Comparison of ENCODE assay signal across 8 cellular contexts in genomic region chr11:128848815-128849455, GRCh38. TPM values are rescaled to one million over a fixed set of nuclear protein-coding genes. Genes with fewer than 3 reads are reported as not detected.
DNase-seq lines count a peak whose midpoint lies in the region; ATAC-seq and TF ChIP-seq lines count a peak whose summit lies in the region.

No MANE protein-coding gene starts in this region.

- H3K4me3 Mint-ChIP-seq in Calu3 (ENCODE audit: low read depth, unreplicated experiment), result no peak overlapping the region

- no peaks in the 10 kb centered on the region for H3K9me3 Mint-ChIP-seq in Calu3 (ENCODE audit: low read depth, unreplicated experiment)

- H3K27me3 ChIP-seq in kidney epithelial cell (ENCODE audit: control insufficient read depth, insufficient read depth, low read length), result no peaks in the 10 kb centered on the region

- CTCF ChIA-PET in Calu3 (lab: Charles Lee), result no interaction called here

- H3K27ac Mint-ChIP-seq in Calu3 (ENCODE audit: unreplicated experiment), result no peak overlapping the region

- peak; percentile 56 for DNase-seq in Calu3
- peak; percentile 29 to 58 (median 48) for DNase-seq in T-helper 2 cell
- DNase-seq in amniotic epithelial cell (ENCODE audit: low read depth), result peak; percentile 26
- no peak for DNase-seq in kidney epithelial cell (ENCODE audit: low read depth)
- peak; percentile 16 to 43 for DNase-seq in stimulated activated CD8-positive, alpha-beta memory T cell treated with anti-CD3 and anti-CD28 coated beads, Interleukin-4, amount 100 ng/mL, for 4 hours (ENCODE audit: low read depth in 2 of 2, low spot score in 1 of 2)
- no peak for DNase-seq in NCI-H128 (lab: John Stamatoyannopoulos, UW; ENCODE audit: unreplicated experiment)

- BruUV-seq in Calu3 (replicated peaks; lab: Mats Ljungman, UMichigan), result no TSS peak

- peak; percentile 31 for TF ChIP-seq CTCF in Calu3 (IDR thresholded peaks at IDR 0.05; ENCODE audit: unreplicated experiment)
- peak; percentile 71 for TF ChIP-seq CTCF in kidney epithelial cell (IDR thresholded peaks at IDR 0.05; ENCODE audit: insufficient read depth, low read length, poor library complexity, severe bottlenecking)

- intact Hi-C loops in Calu3 (cut with micrococcal nuclease; ENCODE audit: unreplicated experiment), result no loop called here

- H3K4me1 Mint-ChIP-seq in Calu3 (ENCODE audit: low read depth, unreplicated experiment), result no peaks in the 10 kb centered on the region

- peak; percentile 79 for ATAC-seq in GM19468 (IDR thresholded peaks at IDR 0.05; ENCODE audit: extremely low read depth, unreplicated experiment)
- peak; percentile 67 for ATAC-seq in HG03558 (IDR thresholded peaks at IDR 0.05; ENCODE audit: extremely low read depth, unreplicated experiment)

- H3K27me3 Mint-ChIP-seq in Calu3 (ENCODE audit: unreplicated experiment), result peaks cover 11% of the 10 kb centered on the region

- H3K36me3 Mint-ChIP-seq in Calu3 (ENCODE audit: insufficient read depth, unreplicated experiment), result no peaks in the 10 kb centered on the region

- no peaks in the 10 kb centered on the region for H3K36me3 ChIP-seq in kidney epithelial cell (ENCODE audit: control insufficient read depth, insufficient read depth, low read length)

- H3K4me3 ChIP-seq in kidney epithelial cell (ENCODE audit: low read depth, low read length), result no peak overlapping the region

RNA-seq across cellular contexts. Expression of gene KCNJ1, which starts 18.2 kb away (rescaled TPM):
- total RNA-seq in Calu3 (2022), result 0.17 TPM in 1 of 2 replicates, not detected in the other
- total RNA-seq in kidney epithelial cell, result not detected in 2 replicates

RNA-seq across cellular contexts. Expression of gene KCNJ5, which starts 42.2 kb away (rescaled TPM):
- total RNA-seq in Calu3 (2022), result not detected in 2 replicates
- 3.4 and 4.0 TPM in 2 replicates for total RNA-seq in kidney epithelial cell

Comparison
In these comparisons a context has a peak if more than half of its experiments do, and no peak if none do; other contexts are left out.
1. DNase-seq: peak in Calu3 (single experiment), T-helper 2 cell (5 of 5), amniotic epithelial cell (single experiment) and stimulated activated CD8-positive, alpha-beta memory T cell treated with anti-CD3 and anti-CD28 coated beads, Interleukin-4, amount 100 ng/mL, for 4 hours (2 of 2); none in kidney epithelial cell (single experiment) and NCI-H128 (single experiment).